Comparison of ENCODE assay signal across 1 cellular context in the genomic region with DNA sequence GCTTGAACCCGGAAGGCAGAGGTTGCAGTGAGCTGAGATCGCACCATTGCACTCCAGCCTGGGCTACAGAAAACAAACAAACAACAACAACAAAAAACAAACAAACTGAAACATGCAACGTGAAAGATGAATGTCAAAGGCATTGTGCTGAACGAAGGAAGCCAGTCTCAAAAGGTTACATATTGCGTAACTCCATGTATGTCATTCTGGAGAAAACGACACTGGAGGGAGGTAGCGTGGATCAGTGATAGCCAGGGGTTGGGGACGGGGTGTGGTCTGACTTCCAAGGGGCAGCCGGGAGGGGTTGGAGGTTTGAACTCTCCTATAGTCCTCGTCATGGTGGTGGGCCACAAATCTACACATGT.
A peak's percentile ranks its signal among the peaks of the same experiment; 100 is the strongest.
TF ChIP-seq lines count a peak whose summit lies in the region.

No MANE protein-coding gene starts in this region.

TF ChIP-seq in A549, 52 proteins besides CTCF, POLR2A, EP300 and RAD21:
- TF ChIP-seq FOSL2 (IDR thresholded peaks at IDR 0.05), result no peak
- TF ChIP-seq FOSL2 (CRISPR knock-in tag; IDR thresholded peaks at IDR 0.05), result no peak
- peak; percentile 42 to 85; a peak in 3 of 4 replicates for TF ChIP-seq CEBPB (IDR thresholded peaks at IDR 0.05)
